In genomic region chr5:162768962-162769464, GRCh38 we compare ENCODE assay signal across 16 cellular contexts.
A peak's percentile ranks its signal among the peaks of the same experiment; 100 is the strongest.
DNase-seq lines count a peak whose midpoint lies in the region; TF ChIP-seq lines count a peak whose summit lies in the region.
"Had no signal": no experiment of that assay in that cellular context is flagged by ENCODE, and none has a peak within 500 bp of the region (broad histone marks: within the 10 kb centered on the region; RNA-seq: fewer than 3 reads in every experiment).

No MANE protein-coding gene starts in this region.

- no peaks in the 10 kb centered on the region for H3K9me3 ChIP-seq in CD8-positive, alpha-beta memory T cell (ENCODE audit: low read length)
- H3K9me3 ChIP-seq: A549, HAP-1 had no signal

- H3K4me1 Mint-ChIP-seq in brain: peaks cover 17% of the 10 kb centered on the region
- H3K4me1 Mint-ChIP-seq in CD8-positive, alpha-beta memory T cell: no peaks in the 10 kb centered on the region
- H3K4me1 Mint-ChIP-seq: CD4-positive, alpha-beta memory T cell had no signal

- TF ChIP-seq CTCF in brain (conservative IDR thresholded peaks at IDR 0.05): no peak

- H3K27ac ChIP-seq in CD8-positive, alpha-beta memory T cell (ENCODE audit: low read depth, low read length): no peak overlapping the region
- H3K27ac ChIP-seq: A549, PC-9 had no signal

- DNase-seq in NCI-H524 (lab: John Stamatoyannopoulos, UW): peak; percentile 2 to 67
- no peak for DNase-seq in NCI-H524 treated with DMSO at 0.1 percent for 48 hours (lab: John Stamatoyannopoulos, UW)
- DNase-seq in NCI-H2171 (lab: John Stamatoyannopoulos, UW): peak; percentile 5
- DNase-seq in retina: peak; percentile 58
- DNase-seq in C1 segment of cervical spinal cord (lab: John Stamatoyannopoulos, UW): no peak
- no peak for DNase-seq in CD8-positive, alpha-beta memory T cell
- no peak for DNase-seq in RKO (ENCODE audit: low spot score)
- DNase-seq: CD4-positive, alpha-beta memory T cell; EL; NCI-H146; NCI-H2081 treated with DMSO at 0.1 percent for 48 hours; PC-9 had no signal

- no peak overlapping the region for H3K4me3 ChIP-seq in CD8-positive, alpha-beta memory T cell (ENCODE audit: low read length)
- H3K4me3 ChIP-seq: A549, HAP-1, PC-9 had no signal

- H3K36me3 Mint-ChIP-seq in brain: no peaks in the 10 kb centered on the region
- no peaks in the 10 kb centered on the region for H3K36me3 Mint-ChIP-seq in CD8-positive, alpha-beta memory T cell
- H3K36me3 Mint-ChIP-seq: CD4-positive, alpha-beta memory T cell had no signal

- peak overlapping the region in 1 of 5 experiments; percentile 51 for H3K4me3 Mint-ChIP-seq in brain
- no peak overlapping the region for H3K4me3 Mint-ChIP-seq in CD8-positive, alpha-beta memory T cell
- H3K4me3 Mint-ChIP-seq: CD4-positive, alpha-beta memory T cell; T-helper 1 cell treated with Interleukin-12 subunit alpha and Interleukin-12 subunit beta and Interleukin-4 antibody, amounts not matched to agents 30 μg/mL and 1 μg/mL, for 36 hours had no signal

- no peaks in the 10 kb centered on the region for H3K4me1 ChIP-seq in CD8-positive, alpha-beta memory T cell (ENCODE audit: insufficient read depth, low read length)
- H3K4me1 ChIP-seq: A549, HAP-1 had no signal

- peaks cover 0 to 2% (median 0%) of the 10 kb centered on the region in 5 experiments for H3K9me3 Mint-ChIP-seq in brain
- H3K9me3 Mint-ChIP-seq in CD8-positive, alpha-beta memory T cell: peaks cover 0 to 23% (median 6%) of the 10 kb centered on the region in 5 donors

- POLR2A ChIA-PET in CD8-positive, alpha-beta memory T cell (lab: Charles Lee): no interaction called here

- H3K27ac Mint-ChIP-seq in brain: peak overlapping the region in 3 of 5 experiments; percentile 26 to 48 (median 32)
- no peak overlapping the region for H3K27ac Mint-ChIP-seq in CD8-positive, alpha-beta memory T cell
- H3K27ac Mint-ChIP-seq: CD4-positive, alpha-beta memory T cell; T-helper 1 cell treated with Interleukin-12 subunit alpha and Interleukin-12 subunit beta and Interleukin-4 antibody, amounts not matched to agents 30 μg/mL and 1 μg/mL, for 36 hours had no signal

- no peaks in the 10 kb centered on the region for H3K36me3 ChIP-seq in CD8-positive, alpha-beta memory T cell (ENCODE audit: insufficient read depth, low read length)
- H3K36me3 ChIP-seq: HAP-1 had no signal

- no peaks in the 10 kb centered on the region for H3K27me3 Mint-ChIP-seq in brain
- no peaks in the 10 kb centered on the region for H3K27me3 Mint-ChIP-seq in CD8-positive, alpha-beta memory T cell
- H3K27me3 Mint-ChIP-seq: CD4-positive, alpha-beta memory T cell had no signal

- no peaks in the 10 kb centered on the region for H3K27me3 ChIP-seq in CD8-positive, alpha-beta memory T cell (ENCODE audit: insufficient read depth, low read length, poor library complexity, severe bottlenecking)

- CTCF ChIA-PET in CD8-positive, alpha-beta memory T cell (lab: Charles Lee): no interaction called here

Comparison
In these comparisons a context has a peak if more than half of its experiments do, and no peak if none do; other contexts are left out.
1. DNase-seq: peak in NCI-H524 (2 of 2), NCI-H2171 (single experiment) and retina (single experiment); none in NCI-H524 treated with DMSO at 0.1 percent for 48 hours (single experiment), C1 segment of cervical spinal cord (0 of 14), CD8-positive, alpha-beta memory T cell (0 of 5) and RKO (single experiment).
2. H3K27ac Mint-ChIP-seq: peak in brain (3 of 5); none in CD8-positive, alpha-beta memory T cell (0 of 8).